Comparison of ENCODE assay signal across 17 cellular contexts in genomic region chr3:113421082-113421481, GRCh38.
"Had no signal": no experiment of that assay in that cellular context is flagged by ENCODE, and none has a peak within 500 bp of the region (broad histone marks: within the 10 kb centered on the region; RNA-seq: fewer than 3 reads in every experiment).

No MANE protein-coding gene starts in this region.

- H3K36me3 ChIP-seq: uterus had no signal

- H3K4me1 ChIP-seq: heart left ventricle, tibial artery, upper lobe of left lung, uterus had no signal

- FAIRE-seq: islet of Langerhans had no signal

- H3K4me2 ChIP-seq: smooth muscle cell had no signal

- ATAC-seq: esophagus mucosa; heart left ventricle; naive thymus-derived CD8-positive, alpha-beta T cell; right cardiac atrium; stimulated activated effector memory CD8-positive, alpha-beta T cell treated with anti-CD3 and anti-CD28 coated beads, Interleukin-12 subunit alpha, Interleukin-12 subunit beta, amount 100 ng/mL, for 72 hours had no signal

- H3K27me3 ChIP-seq: heart left ventricle, tibial artery, upper lobe of left lung, uterus had no signal

- H3K9me3 ChIP-seq: tibial artery, upper lobe of left lung, uterus had no signal

- H3K27ac ChIP-seq: heart left ventricle, tibial artery, upper lobe of left lung, uterus had no signal

- DNase-seq: cortex of kidney; effector memory CD4-positive, alpha-beta T cell; heart left ventricle; hypothalamus; kidney glomerular epithelial cell; naive thymus-derived CD8-positive, alpha-beta T cell; posterior cingulate gyrus; right cardiac atrium; stimulated activated CD4-positive, alpha-beta T cell treated with anti-CD3 and anti-CD28 coated beads, Interleukin-4, amount 100 ng/mL, for 1 hour; stimulated activated CD8-positive, alpha-beta memory T cell treated with anti-CD3 and anti-CD28 coated beads, Interleukin-4, amount 100 ng/mL, for 48 hours; tibial artery; upper lobe of left lung; uterus had no signal

- H3K4me3 ChIP-seq: heart left ventricle, smooth muscle cell, tibial artery, upper lobe of left lung, uterus had no signal
